In the genomic region with DNA sequence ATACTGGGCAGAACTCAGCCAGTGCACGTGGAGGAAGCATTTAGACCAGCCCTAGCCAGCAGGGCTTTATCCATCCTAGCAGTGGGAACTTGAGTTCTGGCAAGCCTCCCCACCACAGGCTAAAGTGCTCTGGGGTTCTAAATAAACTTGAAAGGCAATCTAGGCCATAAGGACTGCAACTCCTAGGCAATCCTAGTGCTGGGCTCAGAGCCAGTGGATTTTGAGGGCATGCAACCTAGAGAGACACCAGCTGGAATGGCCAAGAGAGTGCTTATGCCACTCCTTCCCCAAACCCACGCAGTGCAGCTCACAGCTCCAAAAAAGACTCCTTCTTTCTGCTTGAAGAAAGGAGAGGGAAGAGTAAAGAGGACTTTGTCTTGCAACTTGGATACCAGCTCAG, we compare ENCODE assay signal across 20 cellular contexts.
"Had no signal": no experiment of that assay in that cellular context is flagged by ENCODE, and none has a peak within 500 bp of the region (broad histone marks: within the 10 kb centered on the region; RNA-seq: fewer than 3 reads in every experiment).

No MANE protein-coding gene starts in this region.

- H3K4me3 ChIP-seq: esophagus muscularis mucosa, vagina had no signal

- H3K36me3 ChIP-seq: esophagus muscularis mucosa, neutrophil, vagina, WERI-Rb-1 had no signal

- H3K27ac ChIP-seq: esophagus muscularis mucosa, neutrophil, vagina, WERI-Rb-1 had no signal

- H3K9me3 ChIP-seq: esophagus muscularis mucosa, neutrophil, vagina had no signal

- DNase-seq: activated CD4-positive, alpha-beta memory T cell treated with anti-CD3 and anti-CD28 coated beads for 36 hours; activated CD4-positive, alpha-beta T cell treated with anti-CD3 and anti-CD28 coated beads for 48 hours; activated naive CD8-positive, alpha-beta T cell treated with anti-CD3 and anti-CD28 coated beads, Interleukin-2, amount 50 U/mL, for 24 hours; activated T-cell treated with anti-CD3 and anti-CD28 coated beads, Interleukin-2, amount 50 U/mL, for 4 hours; amygdala; dermis blood vessel endothelial cell; effector CD4-positive, alpha-beta T cell; mammary epithelial cell; naive B cell; nephron progenitor cell; small intestine; stimulated activated CD4-positive, alpha-beta T cell treated with anti-CD3 and anti-CD28 coated beads, Interleukin-4, amount 100 ng/mL, for 24 hours; stimulated activated naive CD8-positive, alpha-beta T cell treated with anti-CD3 and anti-CD28 coated beads, Interleukin-15, amount 100 ng/mL, for 72 hours; T-helper 9 cell; WERI-Rb-1 had no signal

- H3K27me3 ChIP-seq: esophagus muscularis mucosa, neutrophil, vagina had no signal

- ATAC-seq: activated CD4-positive, CD25-positive, alpha-beta regulatory T cell treated with anti-CD3 and anti-CD28 coated beads, Interleukin-2, amount 50 U/mL, for 24 hours; activated naive CD8-positive, alpha-beta T cell treated with anti-CD3 and anti-CD28 coated beads, Interleukin-2, amount 50 U/mL, for 24 hours; activated T-cell treated with anti-CD3 and anti-CD28 coated beads, Interleukin-2, amount 50 U/mL, for 4 hours; sciatic nerve; stimulated activated naive CD8-positive, alpha-beta T cell treated with anti-CD3 and anti-CD28 coated beads, Interleukin-15, amount 100 ng/mL, for 72 hours had no signal
